9 cellular contexts compared by ENCODE assay signal in the genomic region with DNA sequence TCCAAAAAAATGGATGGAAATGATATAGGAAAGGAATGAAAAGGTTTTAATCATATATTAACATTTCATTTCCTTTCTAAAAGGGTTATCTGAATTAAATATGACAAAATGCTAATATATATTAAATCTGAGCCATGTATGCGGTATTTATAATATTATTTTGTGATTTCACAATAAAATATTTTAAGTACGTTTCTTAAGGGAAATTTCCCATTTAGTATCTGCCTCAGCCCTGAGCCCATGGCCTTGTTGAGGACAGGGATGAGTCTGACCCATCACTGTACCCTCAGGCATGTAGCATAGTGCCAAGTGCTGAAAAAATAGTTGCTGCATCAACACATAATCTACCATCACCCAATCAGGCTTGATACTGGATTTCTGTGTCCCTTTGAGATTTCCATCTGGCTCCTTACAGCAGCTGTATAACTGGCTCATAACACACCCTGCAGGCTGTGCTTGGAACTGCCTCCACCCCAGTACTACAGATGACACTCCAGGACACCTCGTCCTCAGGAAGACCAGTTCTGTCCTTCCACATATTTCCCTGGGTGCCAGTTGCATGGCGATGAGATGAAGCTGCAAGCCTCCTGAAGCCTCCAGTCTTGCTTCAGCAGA. TPM values are rescaled to one million over a fixed set of nuclear protein-coding genes. Genes with fewer than 3 reads are reported as not detected.
A peak's percentile ranks its signal among the peaks of the same experiment; 100 is the strongest.
DNase-seq lines count a peak whose midpoint lies in the region; ATAC-seq and TF ChIP-seq lines count a peak whose summit lies in the region.
"Had no signal": no experiment of that assay in that cellular context is flagged by ENCODE, and none has a peak within 500 bp of the region (broad histone marks: within the 10 kb centered on the region; RNA-seq: fewer than 3 reads in every experiment).

No MANE protein-coding gene starts in this region.

- no peak overlapping the region for H3K4me3 Mint-ChIP-seq in CD8-positive, alpha-beta memory T cell
- H3K4me3 Mint-ChIP-seq in activated T-helper 1 cell treated with anti-CD3 and anti-CD28 coated beads, Interleukin-12 subunit alpha, Interleukin-12 subunit beta, Interleukin-2, Interleukin-4 antibody, amounts not matched to agents 30 ng/mL and 10 ng/mL and 1 ng/mL, durations not matched to agents 14 hours and 24 hours and 36 hours, result no peak overlapping the region

- H3K4me1 ChIP-seq in CD8-positive, alpha-beta memory T cell (ENCODE audit: insufficient read depth, low read length), result peaks cover 3% of the 10 kb centered on the region

- no peaks in the 10 kb centered on the region for H3K27me3 ChIP-seq in kidney epithelial cell (ENCODE audit: control insufficient read depth, insufficient read depth, low read length)
- H3K27me3 ChIP-seq in CD8-positive, alpha-beta memory T cell (ENCODE audit: insufficient read depth, low read length, poor library complexity, severe bottlenecking), result no peaks in the 10 kb centered on the region
- H3K27me3 ChIP-seq: adrenal gland had no signal

- peaks cover 23 to 76% (median 28%) of the 10 kb centered on the region in 3 donors for H3K36me3 Mint-ChIP-seq in CD8-positive, alpha-beta memory T cell
- peaks cover 42% of the 10 kb centered on the region for H3K36me3 Mint-ChIP-seq in activated T-helper 1 cell treated with anti-CD3 and anti-CD28 coated beads, Interleukin-12 subunit alpha, Interleukin-12 subunit beta, Interleukin-2, Interleukin-4 antibody, amounts not matched to agents 30 ng/mL and 10 ng/mL and 1 ng/mL, durations not matched to agents 14 hours and 24 hours and 36 hours (ENCODE audit: low read depth)

- H3K27ac Mint-ChIP-seq in CD8-positive, alpha-beta memory T cell, result peak overlapping the region in 1 of 8 donors; percentile 1
- no peak overlapping the region for H3K27ac Mint-ChIP-seq in activated T-helper 1 cell treated with anti-CD3 and anti-CD28 coated beads, Interleukin-12 subunit alpha, Interleukin-12 subunit beta, Interleukin-2, Interleukin-4 antibody, amounts not matched to agents 30 ng/mL and 10 ng/mL and 1 ng/mL, durations not matched to agents 14 hours and 24 hours and 36 hours

- peaks cover 0 to 2% of the 10 kb centered on the region in 2 donors for H3K27me3 Mint-ChIP-seq in CD8-positive, alpha-beta memory T cell
- H3K27me3 Mint-ChIP-seq in activated T-helper 1 cell treated with anti-CD3 and anti-CD28 coated beads, Interleukin-12 subunit alpha, Interleukin-12 subunit beta, Interleukin-2, Interleukin-4 antibody, amounts not matched to agents 30 ng/mL and 10 ng/mL and 1 ng/mL, durations not matched to agents 14 hours and 24 hours and 36 hours (ENCODE audit: insufficient read depth), result no peaks in the 10 kb centered on the region

- DNase-seq in activated effector memory CD4-positive, alpha-beta T cell treated with anti-CD3 and anti-CD28 coated beads, Interleukin-2, amount 50 U/mL, for 16 hours, result peak; percentile 67
- no peak for DNase-seq in activated effector memory CD4-positive, alpha-beta T cell treated with Interleukin-2 at 50 U/mL for 16 hours
- peak; percentile 21 for DNase-seq in UCSD-AML1 (lab: John Stamatoyannopoulos, UW; ENCODE audit: unreplicated experiment)
- no peak for DNase-seq in kidney epithelial cell (ENCODE audit: low read depth)
- no peak for DNase-seq in NCI-H128 (lab: John Stamatoyannopoulos, UW; ENCODE audit: unreplicated experiment)
- DNase-seq in CD8-positive, alpha-beta memory T cell, result no peak
- DNase-seq in activated T-helper 1 cell treated with anti-CD3 and anti-CD28 coated beads, Interleukin-12 subunit alpha, Interleukin-12 subunit beta, Interleukin-2, Interleukin-4 antibody, amounts not matched to agents 30 ng/mL and 10 ng/mL and 1 ng/mL, durations not matched to agents 14 hours and 24 hours and 36 hours (ENCODE audit: low spot score), result no peak

- intact Hi-C loops in activated T-helper 1 cell treated with anti-CD3 and anti-CD28 coated beads, Interleukin-12 subunit alpha, Interleukin-12 subunit beta, Interleukin-2, Interleukin-4 antibody, amounts not matched to agents 30 ng/mL and 10 ng/mL and 1 ng/mL, durations not matched to agents 14 hours and 24 hours and 36 hours (cut with micrococcal nuclease), result no loop called here

- peak; percentile 40 for TF ChIP-seq CTCF in kidney epithelial cell (IDR thresholded peaks at IDR 0.05; ENCODE audit: insufficient read depth, low read length, poor library complexity, severe bottlenecking)

- CTCF ChIA-PET in CD8-positive, alpha-beta memory T cell (lab: Charles Lee), result no interaction called here

- no peak overlapping the region for H3K27ac ChIP-seq in CD8-positive, alpha-beta memory T cell (ENCODE audit: low read depth, low read length)
- H3K27ac ChIP-seq: adrenal gland had no signal

- H3K9me3 ChIP-seq in CD8-positive, alpha-beta memory T cell (ENCODE audit: low read length), result no peaks in the 10 kb centered on the region
- H3K9me3 ChIP-seq: adrenal gland had no signal

- H3K9me3 Mint-ChIP-seq in CD8-positive, alpha-beta memory T cell, result peaks cover 0 to 3% (median 0%) of the 10 kb centered on the region in 5 donors
- peaks cover 9% of the 10 kb centered on the region for H3K9me3 Mint-ChIP-seq in activated T-helper 1 cell treated with anti-CD3 and anti-CD28 coated beads, Interleukin-12 subunit alpha, Interleukin-12 subunit beta, Interleukin-2, Interleukin-4 antibody, amounts not matched to agents 30 ng/mL and 10 ng/mL and 1 ng/mL, durations not matched to agents 14 hours and 24 hours and 36 hours

- peak; percentile 60 for ATAC-seq in HG03196 (IDR thresholded peaks at IDR 0.05; ENCODE audit: unreplicated experiment)

- POLR2A ChIA-PET in CD8-positive, alpha-beta memory T cell (lab: Charles Lee), result no interaction called here

- H3K4me1 Mint-ChIP-seq in CD8-positive, alpha-beta memory T cell, result peaks cover 1 to 17% (median 10%) of the 10 kb centered on the region in 3 donors
- peaks cover 19% of the 10 kb centered on the region for H3K4me1 Mint-ChIP-seq in activated T-helper 1 cell treated with anti-CD3 and anti-CD28 coated beads, Interleukin-12 subunit alpha, Interleukin-12 subunit beta, Interleukin-2, Interleukin-4 antibody, amounts not matched to agents 30 ng/mL and 10 ng/mL and 1 ng/mL, durations not matched to agents 14 hours and 24 hours and 36 hours (ENCODE audit: low read depth)

- H3K4me3 ChIP-seq in kidney epithelial cell (ENCODE audit: low read depth, low read length), result no peak overlapping the region
- H3K4me3 ChIP-seq in CD8-positive, alpha-beta memory T cell (ENCODE audit: low read length), result no peak overlapping the region
- H3K4me3 ChIP-seq: adrenal gland had no signal

- no peaks in the 10 kb centered on the region for H3K36me3 ChIP-seq in kidney epithelial cell (ENCODE audit: control insufficient read depth, insufficient read depth, low read length)
- H3K36me3 ChIP-seq in CD8-positive, alpha-beta memory T cell (ENCODE audit: insufficient read depth, low read length), result peaks cover 25% of the 10 kb centered on the region

RNA-seq across cellular contexts. Expression of gene ASAH2, which starts 59.4 kb away (rescaled TPM):
- total RNA-seq in kidney epithelial cell, result 0.29 and 6.5 TPM in 2 replicates
- 1 to 10 TPM; 3.2 to 5.4 TPM for total RNA-seq in CD8-positive, alpha-beta memory T cell
- 0.94 TPM for polyA plus RNA-seq in CD8-positive, alpha-beta memory T cell
- total RNA-seq in activated T-helper 1 cell treated with anti-CD3 and anti-CD28 coated beads, Interleukin-12 subunit alpha, Interleukin-12 subunit beta, Interleukin-2, Interleukin-4 antibody, amounts not matched to agents 30 ng/mL and 10 ng/mL and 1 ng/mL, durations not matched to agents 14 hours and 24 hours and 36 hours, result 2.2 and 5.4 TPM in 2 replicates

Comparison
In these comparisons a context has a peak if more than half of its experiments do, and no peak if none do; other contexts are left out.
1. DNase-seq: peak in activated effector memory CD4-positive, alpha-beta T cell treated with anti-CD3 and anti-CD28 coated beads, Interleukin-2, amount 50 U/mL, for 16 hours (single experiment) and UCSD-AML1 (single experiment); none in activated effector memory CD4-positive, alpha-beta T cell treated with Interleukin-2 at 50 U/mL for 16 hours (single experiment), kidney epithelial cell (single experiment), NCI-H128 (single experiment), CD8-positive, alpha-beta memory T cell (0 of 5) and activated T-helper 1 cell treated with anti-CD3 and anti-CD28 coated beads, Interleukin-12 subunit alpha, Interleukin-12 subunit beta, Interleukin-2, Interleukin-4 antibody, amounts not matched to agents 30 ng/mL and 10 ng/mL and 1 ng/mL, durations not matched to agents 14 hours and 24 hours and 36 hours (single experiment).